ENCODE assay signal across 1 cellular context in genomic region chr9:15079989-15080388, GRCh38.
TF ChIP-seq lines count a peak whose summit lies in the region.

No MANE protein-coding gene starts in this region.

TF ChIP-seq in HepG2, 621 proteins besides CTCF, POLR2A, EP300 and RAD21 (continued from another document and continues in another):
- no peak for TF ChIP-seq TIGD3 (CRISPR knock-in tag; IDR thresholded peaks at IDR 0.05; ENCODE audit: borderline replicate concordance)
- TF ChIP-seq RNF2 (conservative IDR thresholded peaks at IDR 0.05; ENCODE audit: low read depth): 0 out of 2 replicates have a peak, but pooled peaks have one; percentile 36
- no peak for TF ChIP-seq ZNF333 (CRISPR knock-in tag; IDR thresholded peaks at IDR 0.05; ENCODE audit: borderline replicate concordance)
- TF ChIP-seq CEBPB (IDR thresholded peaks at IDR 0.05; ENCODE audit: borderline replicate concordance, low read depth, low read length): peak; percentile 95
- 0 out of 2 replicates have a peak, but pooled peaks have one; percentile 38 for TF ChIP-seq SSRP1 (CRISPR knock-in tag; IDR thresholded peaks at IDR 0.05)
- no peak for TF ChIP-seq SNAPC2 (CRISPR knock-in tag; IDR thresholded peaks at IDR 0.05)
- no peak for TF ChIP-seq ZNF326 (CRISPR knock-in tag; IDR thresholded peaks at IDR 0.05; ENCODE audit: borderline replicate concordance)
- peak; percentile 53; the same call in 1 of the 2 replicates for TF ChIP-seq MLX (CRISPR knock-in tag; IDR thresholded peaks at IDR 0.05)
- 0 out of 2 replicates have a peak, but pooled peaks have one; percentile 32 for TF ChIP-seq HBP1 (CRISPR knock-in tag; IDR thresholded peaks at IDR 0.05; ENCODE audit: low read depth)
- TF ChIP-seq ZNF605 (CRISPR knock-in tag; IDR thresholded peaks at IDR 0.05): peak; percentile 34; the same call in 1 of the 2 replicates
- TF ChIP-seq PAWR (CRISPR knock-in tag; IDR thresholded peaks at IDR 0.05; ENCODE audit: borderline replicate concordance): no peak
- TF ChIP-seq SP140L (CRISPR knock-in tag; IDR thresholded peaks at IDR 0.05; ENCODE audit: borderline replicate concordance): no peak
- TF ChIP-seq ZBTB21 (CRISPR knock-in tag; IDR thresholded peaks at IDR 0.05): 0 out of 2 replicates have a peak, but pooled peaks have one; percentile 17
- peak; percentile 80 for TF ChIP-seq ARID3A (IDR thresholded peaks at IDR 0.05; ENCODE audit: low read depth, low read length)
- TF ChIP-seq FOXK1 (CRISPR knock-in tag; IDR thresholded peaks at IDR 0.05; ENCODE audit: borderline replicate concordance, low read depth): peak; percentile 75; the same call in 1 of the 2 replicates
- TF ChIP-seq SMAD3 (CRISPR knock-in tag; IDR thresholded peaks at IDR 0.05): peak; percentile 58; the same call in 1 of the 2 replicates
- no peak for TF ChIP-seq SRF (IDR thresholded peaks at IDR 0.05; ENCODE audit: low read depth, low read length)
- no peak for TF ChIP-seq KLF9 (CRISPR knock-in tag; IDR thresholded peaks at IDR 0.05; ENCODE audit: low read depth)
- TF ChIP-seq MED13 (CRISPR knock-in tag; IDR thresholded peaks at IDR 0.05): peak; percentile 92
- no peak for TF ChIP-seq SP2 (CRISPR knock-in tag; IDR thresholded peaks at IDR 0.05)
- TF ChIP-seq ATF6 (CRISPR knock-in tag; conservative IDR thresholded peaks at IDR 0.05): no peak
- peak; percentile 66; the same call in 1 of the 2 replicates for TF ChIP-seq ETV5 (CRISPR knock-in tag; IDR thresholded peaks at IDR 0.05; ENCODE audit: borderline replicate concordance)
- TF ChIP-seq NONO (IDR thresholded peaks at IDR 0.05): no peak
- TF ChIP-seq NONO (CRISPR knock-in tag; conservative IDR thresholded peaks at IDR 0.05): peak; percentile 66
- TF ChIP-seq BRD4 (CRISPR knock-in tag; IDR thresholded peaks at IDR 0.05): peak; percentile 73
- peak; percentile 61; the same call in 1 of the 2 replicates for TF ChIP-seq ZBTB10 (CRISPR knock-in tag; IDR thresholded peaks at IDR 0.05; ENCODE audit: borderline replicate concordance)
- no peak for TF ChIP-seq ZNF572 (CRISPR knock-in tag; IDR thresholded peaks at IDR 0.05)
- no peak for TF ChIP-seq RBFOX2 (IDR thresholded peaks at IDR 0.05; ENCODE audit: low read depth, low read length)
- TF ChIP-seq CHD4 (IDR thresholded peaks at IDR 0.05; ENCODE audit: borderline replicate concordance, low read length): no peak
- no peak for TF ChIP-seq KLF15 (CRISPR knock-in tag; IDR thresholded peaks at IDR 0.05; ENCODE audit: borderline replicate concordance)
- TF ChIP-seq ZNF614 (CRISPR knock-in tag; IDR thresholded peaks at IDR 0.05; ENCODE audit: borderline replicate concordance): peak; percentile 60; the same call in 1 of the 2 replicates
- TF ChIP-seq RXRA (CRISPR knock-in tag; IDR thresholded peaks at IDR 0.05): peak; percentile 77; the same call in 1 of the 2 replicates
- TF ChIP-seq ZBTB7B (CRISPR knock-in tag; IDR thresholded peaks at IDR 0.05): 0 out of 2 replicates have a peak, but pooled peaks have one; percentile 52
- TF ChIP-seq ONECUT2 (CRISPR knock-in tag; IDR thresholded peaks at IDR 0.05): peak; percentile 54; the same call in 1 of the 2 replicates
- TF ChIP-seq ZSCAN9 (CRISPR knock-in tag; IDR thresholded peaks at IDR 0.05; ENCODE audit: borderline replicate concordance): no peak
- TF ChIP-seq TBX2 (CRISPR knock-in tag; IDR thresholded peaks at IDR 0.05; ENCODE audit: borderline replicate concordance): peak; percentile 79
- TF ChIP-seq ARNTL (CRISPR knock-in tag; IDR thresholded peaks at IDR 0.05): no peak
- TF ChIP-seq ZMAT3 (CRISPR knock-in tag; conservative IDR thresholded peaks at IDR 0.05): no peak
- no peak for TF ChIP-seq SIN3A (IDR thresholded peaks at IDR 0.05; ENCODE audit: borderline replicate concordance, low read depth, low read length)
- TF ChIP-seq ZMYM3 (CRISPR knock-in tag; IDR thresholded peaks at IDR 0.05): 0 out of 2 replicates have a peak, but pooled peaks have one; percentile 15
- no peak for TF ChIP-seq IRF9 (CRISPR knock-in tag; IDR thresholded peaks at IDR 0.05; ENCODE audit: borderline replicate concordance)
- TF ChIP-seq NR2F6 (IDR thresholded peaks at IDR 0.05): peak; percentile 55; the same call in 1 of the 2 replicates
- peak; percentile 73 for TF ChIP-seq NR2F6 (CRISPR knock-in tag; IDR thresholded peaks at IDR 0.05)
- TF ChIP-seq FOSL2 (CRISPR knock-in tag; IDR thresholded peaks at IDR 0.05): peak; percentile 88
- TF ChIP-seq SPEN (CRISPR knock-in tag; IDR thresholded peaks at IDR 0.05; ENCODE audit: low read depth): peak; percentile 25; the same call in 1 of the 2 replicates
- no peak for TF ChIP-seq DRAP1 (CRISPR knock-in tag; IDR thresholded peaks at IDR 0.05)
- peak; percentile 21; the same call in 1 of the 2 replicates for TF ChIP-seq ZFP91 (CRISPR knock-in tag; IDR thresholded peaks at IDR 0.05; ENCODE audit: borderline replicate concordance)
